10 cellular contexts compared by ENCODE assay signal in the genomic region with DNA sequence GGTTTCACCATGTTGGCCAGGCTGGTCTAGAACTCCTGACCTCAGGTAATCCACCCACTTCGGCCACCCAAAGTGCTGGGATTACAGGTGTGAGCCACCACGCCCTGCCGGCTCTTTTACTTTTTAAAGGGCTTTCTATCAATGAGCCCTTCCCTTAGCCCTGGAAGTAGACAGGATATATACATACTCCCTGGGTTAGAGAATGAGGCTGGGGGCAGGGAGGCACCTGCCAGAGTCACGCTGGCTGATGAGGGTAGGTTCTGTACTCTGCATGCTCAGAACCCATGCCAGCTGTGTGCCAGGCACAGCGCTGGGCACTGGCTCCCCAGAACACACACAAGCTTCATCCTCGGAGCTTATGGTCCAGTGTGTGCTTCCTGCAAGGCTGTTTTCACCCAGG.
DNase-seq lines count a peak whose midpoint lies in the region; ATAC-seq and TF ChIP-seq lines count a peak whose summit lies in the region.
"Had no signal": no experiment of that assay in that cellular context is flagged by ENCODE, and none has a peak within 500 bp of the region (broad histone marks: within the 10 kb centered on the region; RNA-seq: fewer than 3 reads in every experiment).

No MANE protein-coding gene starts in this region.

- H3K36me3 Mint-ChIP-seq in endothelial cell (ENCODE audit: low read depth, unreplicated experiment) (peaks cover 29% of the 10 kb centered on the region), neural progenitor cell (peaks cover 21% of the 10 kb centered on the region)
- H3K36me3 Mint-ChIP-seq in stimulated activated effector memory CD8-positive, alpha-beta T cell treated with anti-CD3 and anti-CD28 coated beads, Interleukin-12 subunit alpha, Interleukin-12 subunit beta, amount 100 ng/mL, for 72 hours = no peaks in the 10 kb centered on the region

- TF ChIP-seq CTCF in SK-N-SH (IDR thresholded peaks at IDR 0.05) (no peak), endothelial cell (IDR thresholded peaks at IDR 0.05; ENCODE audit: unreplicated experiment) (no peak), neural progenitor cell (IDR thresholded peaks at IDR 0.05) (no peak), tibial nerve (IDR thresholded peaks at IDR 0.05) (no peak)

- H3K9ac ChIP-seq in SK-N-SH = peak overlapping the region; percentile 78
- H3K9ac ChIP-seq in neural progenitor cell = no peak overlapping the region

- H2AFZ ChIP-seq in SK-N-SH (ENCODE audit: low read depth) = no peak overlapping the region
- H2AFZ ChIP-seq in neural progenitor cell (replicated peaks) = no peak overlapping the region

- H3K9me3 Mint-ChIP-seq in endothelial cell (ENCODE audit: unreplicated experiment) = no peaks in the 10 kb centered on the region
- no peaks in the 10 kb centered on the region for H3K9me3 Mint-ChIP-seq in neural progenitor cell
- H3K9me3 Mint-ChIP-seq in stimulated activated effector memory CD8-positive, alpha-beta T cell treated with anti-CD3 and anti-CD28 coated beads, Interleukin-12 subunit alpha, Interleukin-12 subunit beta, amount 100 ng/mL, for 72 hours = no peaks in the 10 kb centered on the region

- H3K4me1 Mint-ChIP-seq in endothelial cell (ENCODE audit: unreplicated experiment) = peaks cover 38% of the 10 kb centered on the region
- peaks cover 46% of the 10 kb centered on the region for H3K4me1 Mint-ChIP-seq in neural progenitor cell
- no peaks in the 10 kb centered on the region for H3K4me1 Mint-ChIP-seq in stimulated activated effector memory CD8-positive, alpha-beta T cell treated with anti-CD3 and anti-CD28 coated beads, Interleukin-12 subunit alpha, Interleukin-12 subunit beta, amount 100 ng/mL, for 72 hours

- no peak for TF ChIP-seq RAD21 in SK-N-SH (IDR thresholded peaks at IDR 0.05; ENCODE audit: low read length)

- peaks cover 6 to 65% of the 10 kb centered on the region in 2 experiments; a peak in 3 of 4 replicates for H3K4me1 ChIP-seq in SK-N-SH (ENCODE audit: control insufficient read depth in 1 of 2, insufficient read depth in 2 of 2, low read depth in 1 of 2, low read length in 1 of 2)
- H3K4me1 ChIP-seq in neural progenitor cell = peaks cover 53% of the 10 kb centered on the region
- H3K4me1 ChIP-seq in tibial nerve = peaks cover 0 to 97% (median 79%) of the 10 kb centered on the region in 4 donors

- no peaks in the 10 kb centered on the region for H3K27me3 ChIP-seq in SK-N-SH (ENCODE audit: insufficient read depth)
- no peaks in the 10 kb centered on the region for H3K27me3 ChIP-seq in neural progenitor cell
- no peaks in the 10 kb centered on the region for H3K27me3 ChIP-seq in tibial nerve

- H3K9me3 ChIP-seq in SK-N-SH (no peaks in the 10 kb centered on the region), neural progenitor cell (ENCODE audit: low read depth) (no peaks in the 10 kb centered on the region), tibial nerve (no peaks in the 10 kb centered on the region)

- POLR2A ChIA-PET in SK-N-SH (lab: Yijun Ruan, JAX) = interaction anchor here (0.8 kb wide), 1 partner anchor 114 kb away, joined by 3 read pairs; no protein-coding TSS in a partner anchor

- no peak overlapping the region for H3K4me3 Mint-ChIP-seq in endothelial cell (ENCODE audit: unreplicated experiment)
- no peak overlapping the region for H3K4me3 Mint-ChIP-seq in neural progenitor cell
- no peak overlapping the region for H3K4me3 Mint-ChIP-seq in stimulated activated effector memory CD8-positive, alpha-beta T cell treated with anti-CD3 and anti-CD28 coated beads, Interleukin-12 subunit alpha, Interleukin-12 subunit beta, amount 100 ng/mL, for 72 hours
- H3K4me3 Mint-ChIP-seq: activated naive CD8-positive, alpha-beta T cell had no signal

- H3K4me2 ChIP-seq in SK-N-SH (peak overlapping the region; percentile 69), neural progenitor cell (no peak overlapping the region)

- H3K4me3 ChIP-seq in SK-N-SH (ENCODE audit: low read depth in 2 of 2, low read length in 1 of 2) (no peak overlapping the region), neural progenitor cell (no peak overlapping the region), tibial nerve (no peak overlapping the region)

- 91% methylated on average over 6 of the region's 6 CpGs for WGBS in SK-N-SH (ENCODE audit: low lambda C conversion rate)
- 78 to 93% methylated on average over 4 to 6 of the region's 6 CpGs for WGBS in tibial nerve, 2 donors

- DNase-seq in SK-N-SH = no peak
- DNase-seq in endothelial cell (ENCODE audit: low spot score) = no peak
- DNase-seq in neural progenitor cell (ENCODE audit: low spot score) = no peak
- DNase-seq in tibial nerve (ENCODE audit: low spot score in 2 of 2) = no peak
- DNase-seq in activated gamma-delta T cell (lab: John Stamatoyannopoulos, UW) = no peak
- no peak for DNase-seq in stimulated activated effector memory CD8-positive, alpha-beta T cell treated with anti-CD3 and anti-CD28 coated beads, Interleukin-12 subunit alpha, Interleukin-12 subunit beta, amount 100 ng/mL, for 72 hours (ENCODE audit: low spot score in 2 of 2)
- DNase-seq in AG08396 (ENCODE audit: low spot score) = no peak

- ATAC-seq in SK-N-SH treated with all-trans-retinoic acid at 6 μM for 48 hours = no peak
- ATAC-seq in stimulated activated effector memory CD8-positive, alpha-beta T cell treated with anti-CD3 and anti-CD28 coated beads, Interleukin-12 subunit alpha, Interleukin-12 subunit beta, amount 100 ng/mL, for 72 hours = no peak

- H3K27me3 Mint-ChIP-seq in endothelial cell (ENCODE audit: unreplicated experiment) (peaks cover 13% of the 10 kb centered on the region), neural progenitor cell (ENCODE audit: insufficient read depth, low read depth) (peaks cover 4% of the 10 kb centered on the region)
- H3K27me3 Mint-ChIP-seq: activated naive CD8-positive, alpha-beta T cell had no signal

- no peak for TF ChIP-seq EP300 in SK-N-SH (IDR thresholded peaks at IDR 0.05; ENCODE audit: borderline replicate concordance in 1 of 2, low read depth in 1 of 2, low read length in 1 of 2)
- no peak for TF ChIP-seq EP300 in tibial nerve (IDR thresholded peaks at IDR 0.05)

- H4K20me1 ChIP-seq in SK-N-SH (ENCODE audit: insufficient read depth) (no peaks in the 10 kb centered on the region), neural progenitor cell (ENCODE audit: low read depth) (no peaks in the 10 kb centered on the region)

- H3K27ac Mint-ChIP-seq in endothelial cell (ENCODE audit: unreplicated experiment) (peak overlapping the region; percentile 11), neural progenitor cell (no peak overlapping the region)
- H3K27ac Mint-ChIP-seq in stimulated activated effector memory CD8-positive, alpha-beta T cell treated with anti-CD3 and anti-CD28 coated beads, Interleukin-12 subunit alpha, Interleukin-12 subunit beta, amount 100 ng/mL, for 72 hours = no peak overlapping the region
- H3K27ac Mint-ChIP-seq: activated naive CD8-positive, alpha-beta T cell had no signal

- H3K79me2 ChIP-seq in SK-N-SH (ENCODE audit: insufficient read depth) (peaks cover 74% of the 10 kb centered on the region), neural progenitor cell (ENCODE audit: low read depth) (no peaks in the 10 kb centered on the region)

- TF ChIP-seq POLR2A in tibial nerve (IDR thresholded peaks at IDR 0.05) = no peak

- no peaks in the 10 kb centered on the region for H3K9me2 ChIP-seq in SK-N-SH

- H3F3A ChIP-seq in SK-N-SH (replicated peaks; ENCODE audit: insufficient read depth) (peaks cover 66% of the 10 kb centered on the region), neural progenitor cell (ENCODE audit: low read depth) (peaks cover 22% of the 10 kb centered on the region)

- CTCF ChIA-PET in SK-N-SH (lab: Yijun Ruan, JAX) = interaction anchor here (1.2 to 35.0 kb wide), 4 partner anchors 11 to 185 kb away, joined by 4 to 827 read pairs (median 213); no protein-coding TSS in a partner anchor

- H3K36me3 ChIP-seq in SK-N-SH (replicated peaks in 1 of 2; ENCODE audit: control insufficient read depth in 1 of 2, insufficient read depth in 2 of 2, low read length in 1 of 2) (peaks cover 27 to 45% of the 10 kb centered on the region in 2 experiments), neural progenitor cell (no peaks in the 10 kb centered on the region), tibial nerve (peaks cover 0 to 13% (median 0%) of the 10 kb centered on the region in 3 donors)

- H3K27ac ChIP-seq in SK-N-SH (ENCODE audit: low read depth in 2 of 2, low read length in 1 of 2) (peak overlapping the region; percentile 1 to 98; a peak in 3 of 4 replicates), neural progenitor cell (peak overlapping the region; percentile 73), tibial nerve (peak overlapping the region; percentile 66 to 97 (median 84))
- H3K27ac ChIP-seq: 22Rv1 had no signal

TF ChIP-seq in SK-N-SH, 30 proteins besides CTCF, POLR2A, EP300 and RAD21 (continues in another document):
- TF ChIP-seq TCF12 (IDR thresholded peaks at IDR 0.05) = no peak

TF ChIP-seq in SK-N-SH treated with all-trans-retinoic acid at 6 μM for 48 hours, 23 proteins besides CTCF, POLR2A, EP300 and RAD21:
- TF ChIP-seq POU6F1 (CRISPR knock-in tag; IDR thresholded peaks at IDR 0.05; ENCODE audit: borderline replicate concordance, low read depth) = no peak
- TF ChIP-seq, protein P1, sequence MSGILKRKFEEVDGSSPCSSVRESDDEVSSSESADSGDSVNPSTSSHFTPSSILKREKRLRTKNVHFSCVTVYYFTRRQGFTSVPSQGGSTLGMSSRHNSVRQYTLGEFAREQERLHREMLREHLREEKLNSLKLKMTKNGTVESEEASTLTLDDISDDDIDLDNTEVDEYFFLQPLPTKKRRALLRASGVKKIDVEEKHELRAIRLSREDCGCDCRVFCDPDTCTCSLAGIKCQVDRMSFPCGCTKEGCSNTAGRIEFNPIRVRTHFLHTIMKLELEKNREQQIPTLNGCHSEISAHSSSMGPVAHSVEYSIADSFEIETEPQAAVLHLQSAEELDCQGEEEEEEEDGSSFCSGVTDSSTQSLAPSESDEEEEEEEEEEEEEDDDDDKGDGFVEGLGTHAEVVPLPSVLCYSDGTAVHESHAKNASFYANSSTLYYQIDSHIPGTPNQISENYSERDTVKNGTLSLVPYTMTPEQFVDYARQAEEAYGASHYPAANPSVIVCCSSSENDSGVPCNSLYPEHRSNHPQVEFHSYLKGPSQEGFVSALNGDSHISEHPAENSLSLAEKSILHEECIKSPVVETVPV (CRISPR knock-in tag; IDR thresholded peaks at IDR 0.05) = no peak
